Comparison of ENCODE assay signal across 28 cellular contexts in genomic region chr7:72016574-72016973, GRCh38.
"Had no signal": no experiment of that assay in that cellular context is flagged by ENCODE, and none has a peak within 500 bp of the region (broad histone marks: within the 10 kb centered on the region; RNA-seq: fewer than 3 reads in every experiment).

No MANE protein-coding gene starts in this region.

- H3K4me3 Mint-ChIP-seq: stimulated activated effector memory CD8-positive, alpha-beta T cell treated with anti-CD3 and anti-CD28 coated beads, Interleukin-12 subunit alpha, Interleukin-12 subunit beta, amount 100 ng/mL, for 72 hours; stimulated activated memory B cell treated with anti-CD40 and anti-IgM and Interleukin-4, amounts not matched to agents 10 μg/mL and 1 μg/mL and 100 μg/mL, for 72 hours; stimulated activated naive B cell treated with anti-CD40 and anti-IgM and Interleukin-4, amounts not matched to agents 10 μg/mL and 1 μg/mL and 100 μg/mL, for 72 hours; stimulated activated naive CD8-positive, alpha-beta T cell treated with anti-CD3 and anti-CD28 coated beads, Interleukin-15, amount 100 ng/mL, for 72 hours; stimulated activated naive CD8-positive, alpha-beta T cell treated with anti-CD3 and anti-CD28 coated beads, Interleukin-15, Interleukin-2, amounts not matched to agents 100 ng/mL and 50 ng/mL, for 24 hours; type B pancreatic cell had no signal

- H3K36me3 ChIP-seq: stomach, suprapubic skin, thoracic aorta, thyroid gland, tibial artery, tibial nerve, transverse colon, upper lobe of left lung, upper lobe of right lung, uterus, vagina had no signal

- H3K4me1 ChIP-seq: stomach, suprapubic skin, testis, thyroid gland, tibial artery, tibial nerve, transverse colon, upper lobe of left lung, upper lobe of right lung, uterus, vagina had no signal

- H3K4me1 Mint-ChIP-seq: stimulated activated effector memory CD8-positive, alpha-beta T cell treated with anti-CD3 and anti-CD28 coated beads, Interleukin-12 subunit alpha, Interleukin-12 subunit beta, amount 100 ng/mL, for 72 hours; stimulated activated memory B cell treated with anti-CD40 and anti-IgM and Interleukin-4, amounts not matched to agents 10 μg/mL and 1 μg/mL and 100 μg/mL, for 72 hours; stimulated activated naive B cell treated with anti-CD40 and anti-IgM and Interleukin-4, amounts not matched to agents 10 μg/mL and 1 μg/mL and 100 μg/mL, for 72 hours; stimulated activated naive CD8-positive, alpha-beta T cell treated with anti-CD3 and anti-CD28 coated beads, Interleukin-15, amount 100 ng/mL, for 72 hours had no signal

- H3K9me3 Mint-ChIP-seq: stimulated activated naive B cell treated with anti-CD40 and anti-IgM and Interleukin-4, amounts not matched to agents 10 μg/mL and 1 μg/mL and 100 μg/mL, for 72 hours; type B pancreatic cell had no signal

- H3K27me3 ChIP-seq: stomach, suprapubic skin, testis, thyroid gland, tibial artery, tibial nerve, transverse colon, upper lobe of left lung, upper lobe of right lung, uterus, vagina had no signal

- H3K27ac Mint-ChIP-seq: stimulated activated effector memory CD8-positive, alpha-beta T cell treated with anti-CD3 and anti-CD28 coated beads, Interleukin-12 subunit alpha, Interleukin-12 subunit beta, amount 100 ng/mL, for 72 hours; stimulated activated memory B cell treated with anti-CD40 and anti-IgM and Interleukin-4, amounts not matched to agents 10 μg/mL and 1 μg/mL and 100 μg/mL, for 72 hours; stimulated activated naive B cell treated with anti-CD40 and anti-IgM and Interleukin-4, amounts not matched to agents 10 μg/mL and 1 μg/mL and 100 μg/mL, for 72 hours; stimulated activated naive CD8-positive, alpha-beta T cell treated with anti-CD3 and anti-CD28 coated beads, Interleukin-15, amount 100 ng/mL, for 72 hours; stimulated activated naive CD8-positive, alpha-beta T cell treated with anti-CD3 and anti-CD28 coated beads, Interleukin-15, Interleukin-2, amounts not matched to agents 100 ng/mL and 50 ng/mL, for 24 hours; type B pancreatic cell had no signal

- DNase-seq: stimulated activated CD4-positive, alpha-beta T cell treated with anti-CD3 and anti-CD28 coated beads, Interleukin-2, amount 100 ng/mL, for 48 hours; stimulated activated CD4-positive, alpha-beta T cell treated with anti-CD3 and anti-CD28 coated beads, Interleukin-4, amount 100 ng/mL, for 1 hour; stimulated activated CD4-positive, alpha-beta T cell treated with anti-CD3 and anti-CD28 coated beads, Interleukin-4, amount 100 ng/mL, for 24 hours; stimulated activated CD4-positive, alpha-beta T cell treated with anti-CD3 and anti-CD28 coated beads, Interleukin-4, amount 100 ng/mL, for 4 hours; stimulated activated CD8-positive, alpha-beta memory T cell treated with anti-CD3 and anti-CD28 coated beads, Interleukin-4, amount 100 ng/mL, for 48 hours; stimulated activated naive B cell treated with anti-CD40 and anti-IgM and Interleukin-4, amounts not matched to agents 10 μg/mL and 1 μg/mL and 100 μg/mL, for 72 hours; stimulated activated naive CD4-positive, alpha-beta T cell; stimulated activated naive CD4-positive, alpha-beta T cell treated with Interleukin-2 at 50 U/mL for 16 hours; stimulated activated naive CD8-positive, alpha-beta T cell treated with anti-CD3 and anti-CD28 coated beads, Interleukin-15, amount 100 ng/mL, for 72 hours; stimulated activated naive CD8-positive, alpha-beta T cell treated with anti-CD3 and anti-CD28 coated beads, Interleukin-15, Interleukin-2, amounts not matched to agents 100 U/mL and 50 U/mL, for 24 hours; stomach; substantia nigra; testis; thyroid gland; tibial artery; transverse colon; trophoblast cell; upper lobe of left lung; upper lobe of right lung; uterus had no signal

- ATAC-seq: stimulated activated effector memory CD8-positive, alpha-beta T cell treated with anti-CD3 and anti-CD28 coated beads, Interleukin-12 subunit alpha, Interleukin-12 subunit beta, amount 100 ng/mL, for 72 hours; stimulated activated memory B cell treated with anti-CD40 and anti-IgM and Interleukin-4, amounts not matched to agents 10 μg/mL and 1 μg/mL and 100 μg/mL, for 72 hours; stimulated activated naive B cell treated with anti-CD40 and anti-IgM and Interleukin-4, amounts not matched to agents 10 μg/mL and 1 μg/mL and 100 μg/mL, for 72 hours; stimulated activated naive CD8-positive, alpha-beta T cell treated with anti-CD3 and anti-CD28 coated beads, Interleukin-15, amount 100 ng/mL, for 72 hours; stimulated activated naive CD8-positive, alpha-beta T cell treated with anti-CD3 and anti-CD28 coated beads, Interleukin-15, Interleukin-2, amounts not matched to agents 100 U/mL and 50 U/mL, for 24 hours; upper lobe of right lung had no signal

- H3K9me3 ChIP-seq: testis, thoracic aorta, thyroid gland, transverse colon, upper lobe of left lung, upper lobe of right lung, uterus, vagina had no signal

- H3K4me3 ChIP-seq: stomach, suprapubic skin, testis, thoracic aorta, thyroid gland, tibial artery, tibial nerve, transverse colon, upper lobe of left lung, upper lobe of right lung, uterus, vagina had no signal

- H3K27ac ChIP-seq: stomach, suprapubic skin, testis, thoracic aorta, thyroid gland, tibial artery, tibial nerve, transverse colon, upper lobe of left lung, upper lobe of right lung, uterus, vagina had no signal

- H3K27me3 Mint-ChIP-seq: stimulated activated memory B cell treated with anti-CD40 and anti-IgM and Interleukin-4, amounts not matched to agents 10 μg/mL and 1 μg/mL and 100 μg/mL, for 72 hours; stimulated activated naive B cell treated with anti-CD40 and anti-IgM and Interleukin-4, amounts not matched to agents 10 μg/mL and 1 μg/mL and 100 μg/mL, for 72 hours; stimulated activated naive CD8-positive, alpha-beta T cell treated with anti-CD3 and anti-CD28 coated beads, Interleukin-15, amount 100 ng/mL, for 72 hours; stimulated activated naive CD8-positive, alpha-beta T cell treated with anti-CD3 and anti-CD28 coated beads, Interleukin-15, Interleukin-2, amounts not matched to agents 100 ng/mL and 50 ng/mL, for 24 hours; type B pancreatic cell had no signal

- H3K36me3 Mint-ChIP-seq: stimulated activated effector memory CD8-positive, alpha-beta T cell treated with anti-CD3 and anti-CD28 coated beads, Interleukin-12 subunit alpha, Interleukin-12 subunit beta, amount 100 ng/mL, for 72 hours; stimulated activated memory B cell treated with anti-CD40 and anti-IgM and Interleukin-4, amounts not matched to agents 10 μg/mL and 1 μg/mL and 100 μg/mL, for 72 hours; stimulated activated naive B cell treated with anti-CD40 and anti-IgM and Interleukin-4, amounts not matched to agents 10 μg/mL and 1 μg/mL and 100 μg/mL, for 72 hours; type B pancreatic cell had no signal
